Comparison of ENCODE assay signal across 8 cellular contexts in genomic region chr7:17304926-17305325, GRCh38. TPM values are rescaled to one million over a fixed set of nuclear protein-coding genes. Genes with fewer than 3 reads are reported as not detected.
DNase-seq lines count a peak whose midpoint lies in the region; ATAC-seq and TF ChIP-seq lines count a peak whose summit lies in the region.

No MANE protein-coding gene starts in this region.

- in situ Hi-C loops in GM13977 (cut with MboI; ENCODE audit: low pct_unique_long_range_greater_than_20kb, low sequenced_read_pairs, unreplicated experiment) = loop anchor here (5.0 to 25.0 kb wide), 2 partner anchors 232 to 318 kb away; no protein-coding TSS in a partner anchor

- peak in 1 of 2 donors; percentile 33 for TF ChIP-seq EP300 in tibial nerve (IDR thresholded peaks at IDR 0.05)

- H3K27me3 Mint-ChIP-seq in CD4-positive, alpha-beta memory T cell = no peaks in the 10 kb centered on the region
- H3K27me3 Mint-ChIP-seq in activated B cell treated with CpG ODN at 0.5 μM for 24 hours = no peaks in the 10 kb centered on the region

- peak overlapping the region; percentile 21 to 79 (median 66) for H3K4me3 Mint-ChIP-seq in CD4-positive, alpha-beta memory T cell
- no peak overlapping the region for H3K4me3 Mint-ChIP-seq in activated B cell treated with CpG ODN at 0.5 μM for 24 hours

- POLR2A ChIA-PET in CD4-positive, alpha-beta memory T cell (lab: Charles Lee; ENCODE audit: partially characterized antibody) = interaction anchor here (0.7 to 1.0 kb wide), 4 partner anchors 17 to 658 kb away, joined by 3 to 5 read pairs (median 3); no protein-coding TSS in a partner anchor
- POLR2A ChIA-PET in activated B cell treated with CpG ODN at 0.5 μM for 24 hours (lab: Charles Lee) = no interaction called here

- intact Hi-C loops in CD4-positive, alpha-beta memory T cell (cut with micrococcal nuclease) = loop anchor here (5.0 kb wide), 1 partner anchor 342 kb away; no protein-coding TSS in a partner anchor
- intact Hi-C loops in activated B cell treated with CpG ODN at 0.5 μM for 24 hours (cut with micrococcal nuclease) = loop anchor here (5.0 to 10.0 kb wide), 4 partner anchors 337 to 1200 kb away; no protein-coding TSS in a partner anchor

- H3K27ac Mint-ChIP-seq in CD4-positive, alpha-beta memory T cell = peak overlapping the region; percentile 5 to 89 (median 77)
- peak overlapping the region; percentile 1 for H3K27ac Mint-ChIP-seq in activated B cell treated with CpG ODN at 0.5 μM for 24 hours

- peaks cover 0 to 6% of the 10 kb centered on the region in 2 donors for H3K36me3 Mint-ChIP-seq in CD4-positive, alpha-beta memory T cell
- peaks cover 1% of the 10 kb centered on the region for H3K36me3 Mint-ChIP-seq in activated B cell treated with CpG ODN at 0.5 μM for 24 hours (ENCODE audit: low read depth)

- CTCF ChIA-PET in CD4-positive, alpha-beta memory T cell (lab: Charles Lee; ENCODE audit: partially characterized antibody) = interaction anchor here (0.7 to 2.9 kb wide), 8 partner anchors 9 to 322 kb away, joined by 3 to 14 read pairs (median 3); no protein-coding TSS in a partner anchor
- CTCF ChIA-PET in activated B cell treated with CpG ODN at 0.5 μM for 24 hours (lab: Charles Lee) = interaction anchor here (0.7 to 2.0 kb wide), 3 partner anchors 296 to 607 kb away, joined by 3 to 6 read pairs (median 3); no protein-coding TSS in a partner anchor

- no peak for TF ChIP-seq POLR2A in tibial nerve (IDR thresholded peaks at IDR 0.05)

- no peaks in the 10 kb centered on the region for H3K9me3 ChIP-seq in CD4-positive, alpha-beta memory T cell (ENCODE audit: control insufficient read depth in 1 of 2, low read length in 2 of 2)
- H3K9me3 ChIP-seq in tibial nerve = no peaks in the 10 kb centered on the region

- ATAC-seq in HG02884 (IDR thresholded peaks at IDR 0.05; ENCODE audit: unreplicated experiment) (peak; percentile 30), activated B cell treated with CpG ODN at 0.5 μM for 24 hours (ENCODE audit: low read depth) (no peak), foreskin keratinocyte (peak; percentile 94), HG03571 (IDR thresholded peaks at IDR 0.05; ENCODE audit: unreplicated experiment) (no peak), HG03439 (IDR thresholded peaks at IDR 0.05; ENCODE audit: unreplicated experiment) (no peak)

- H3K9me3 Mint-ChIP-seq in CD4-positive, alpha-beta memory T cell = no peaks in the 10 kb centered on the region
- H3K9me3 Mint-ChIP-seq in activated B cell treated with CpG ODN at 0.5 μM for 24 hours = no peaks in the 10 kb centered on the region

- H3K4me3 ChIP-seq in CD4-positive, alpha-beta memory T cell (ENCODE audit: low read length in 2 of 2) = peak overlapping the region in 1 of 2 donors; percentile 17
- H3K4me3 ChIP-seq in tibial nerve = peak overlapping the region; percentile 13 to 89 (median 26)

- no peaks in the 10 kb centered on the region for H3K36me3 ChIP-seq in CD4-positive, alpha-beta memory T cell (ENCODE audit: insufficient read depth, low read length)
- H3K36me3 ChIP-seq in tibial nerve = no peaks in the 10 kb centered on the region

- peak overlapping the region; percentile 37 for H3K27ac ChIP-seq in CD4-positive, alpha-beta memory T cell (ENCODE audit: low read depth, low read length)
- H3K27ac ChIP-seq in foreskin keratinocyte (peak overlapping the region; percentile 55), tibial nerve (peak overlapping the region; percentile 68 to 98 (median 86))

- no peaks in the 10 kb centered on the region for H3K27me3 ChIP-seq in CD4-positive, alpha-beta memory T cell (ENCODE audit: insufficient read depth, low read length)
- no peaks in the 10 kb centered on the region for H3K27me3 ChIP-seq in foreskin keratinocyte
- H3K27me3 ChIP-seq in tibial nerve = no peaks in the 10 kb centered on the region

- TF ChIP-seq CTCF in activated B cell treated with CpG ODN at 0.5 μM for 24 hours (IDR thresholded peaks at IDR 0.05) (no peak), foreskin keratinocyte (conservative IDR thresholded peaks at IDR 0.05) (no peak), tibial nerve (IDR thresholded peaks at IDR 0.05) (no peak), GM13977 (IDR thresholded peaks at IDR 0.05; ENCODE audit: extremely low read depth, insufficient read depth, missing control alignments) (no peak)

- H3K4me1 Mint-ChIP-seq in CD4-positive, alpha-beta memory T cell = peaks cover 9 to 36% (median 21%) of the 10 kb centered on the region in 4 donors
- H3K4me1 Mint-ChIP-seq in activated B cell treated with CpG ODN at 0.5 μM for 24 hours = peaks cover 43% of the 10 kb centered on the region

- H3K4me1 ChIP-seq in CD4-positive, alpha-beta memory T cell (ENCODE audit: insufficient read depth, low read length) = peaks cover 91% of the 10 kb centered on the region
- H3K4me1 ChIP-seq in foreskin keratinocyte (peaks cover 33% of the 10 kb centered on the region), tibial nerve (peaks cover 0 to 73% (median 23%) of the 10 kb centered on the region in 4 donors)

- DNase-seq in CD4-positive, alpha-beta memory T cell = peak; percentile 24 to 68 (median 44)
- DNase-seq in activated B cell treated with CpG ODN at 0.5 μM for 24 hours = no peak
- peak; percentile 82 to 91 for DNase-seq in foreskin keratinocyte
- no peak for DNase-seq in tibial nerve (ENCODE audit: low spot score in 2 of 2)
- no peak for DNase-seq in GM13977 (ENCODE audit: low spot score)

RNA-seq across cellular contexts. Expression of gene AHR, which starts 6.5 kb away (rescaled TPM):
- 10 to 100 TPM; 35.2 to 38.8 TPM for total RNA-seq in CD4-positive, alpha-beta memory T cell
- polyA plus RNA-seq in CD4-positive, alpha-beta memory T cell = 10 to 100 TPM in 1 of 2 donors, 1 to 10 TPM in 1; 5.3 to 19.5 TPM
- total RNA-seq in activated B cell treated with CpG ODN at 0.5 μM for 24 hours (21.4 and 24.4 TPM in 2 replicates), foreskin keratinocyte (18.4 and 26.0 TPM in 2 replicates), tibial nerve (100 to 1,000 TPM; 188 to 372 (median 296) TPM)
- polyA plus RNA-seq in foreskin keratinocyte = 1.6 and 2.8 TPM in 2 replicates

Comparison
In these comparisons a context has a peak if more than half of its experiments do, and no peak if none do; other contexts are left out.
1. DNase-seq: peak in CD4-positive, alpha-beta memory T cell (5 of 5) and foreskin keratinocyte (2 of 2); none in activated B cell treated with CpG ODN at 0.5 μM for 24 hours (single experiment), tibial nerve (0 of 2) and GM13977 (single experiment).
2. ATAC-seq: peak in HG02884 (single experiment) and foreskin keratinocyte (single experiment); none in activated B cell treated with CpG ODN at 0.5 μM for 24 hours (single experiment), HG03571 (single experiment) and HG03439 (single experiment).
3. Peak in every context shown above with its lines, with median percentiles within 50 percentile points of each other: H3K27ac ChIP-seq.